8 cellular contexts compared by ENCODE assay signal in genomic region chrX:131288738-131289511, GRCh38. TPM values are rescaled to one million over a fixed set of nuclear protein-coding genes. Genes with fewer than 3 reads are reported as not detected.
DNase-seq lines count a peak whose midpoint lies in the region; ATAC-seq and TF ChIP-seq lines count a peak whose summit lies in the region.

Gene IGSF1 (minus strand): TSS chrX:131289306. CDS start chrX:131286674, 2,632 bp downstream.

- no peaks in the 10 kb centered on the region for H3K27me3 ChIP-seq in BE2C
- H3K27me3 ChIP-seq in MG63: no peaks in the 10 kb centered on the region
- no peaks in the 10 kb centered on the region for H3K27me3 ChIP-seq in muscle layer of duodenum (ENCODE audit: low read depth, low read length)

- H3K36me3 ChIP-seq in BE2C (no peaks in the 10 kb centered on the region), MG63 (no peaks in the 10 kb centered on the region), muscle layer of duodenum (ENCODE audit: control insufficient read depth in 1 of 2, insufficient read depth in 2 of 2, low read length in 2 of 2) (no peaks in the 10 kb centered on the region)

- H3K27ac ChIP-seq in muscle layer of duodenum (ENCODE audit: low read length): no peak within 1 kb of the TSS

- H3K4me3 ChIP-seq in BE2C (ENCODE audit: low read depth, low read length): peak within 1 kb of the TSS; percentile 44
- H3K4me3 ChIP-seq in MG63: no peak within 1 kb of the TSS
- H3K4me3 ChIP-seq in epithelial cell of esophagus (ENCODE audit: low read length): no peak within 1 kb of the TSS
- peak within 1 kb of the TSS; percentile 52 to 55 for H3K4me3 ChIP-seq in muscle layer of duodenum (ENCODE audit: low read depth in 1 of 2, low read length in 2 of 2)

- no peaks in the 10 kb centered on the region for H3K4me1 ChIP-seq in BE2C
- H3K4me1 ChIP-seq in muscle layer of duodenum (ENCODE audit: control insufficient read depth in 1 of 2, insufficient read depth in 2 of 2, low read length in 2 of 2): peaks cover 0 to 5% of the 10 kb centered on the region in 2 donors

- DNase-seq in BE2C: peak; percentile 31
- peak; percentile 31 for DNase-seq in MG63
- peak; percentile 0 for DNase-seq in epithelial cell of esophagus (ENCODE audit: low read depth)
- DNase-seq in GDM1 (lab: John Stamatoyannopoulos, UW): no peak
- no peak for DNase-seq in germinal center (ENCODE audit: low spot score)

- ATAC-seq in HG03571 (IDR thresholded peaks at IDR 0.05; ENCODE audit: unreplicated experiment) (no peak), HG03045 (IDR thresholded peaks at IDR 0.05; ENCODE audit: unreplicated experiment) (no peak)

- no peak for TF ChIP-seq CTCF in BE2C (IDR thresholded peaks at IDR 0.05; ENCODE audit: low read depth, low read length)
- TF ChIP-seq CTCF in epithelial cell of esophagus (IDR thresholded peaks at IDR 0.05; ENCODE audit: insufficient read depth, low read depth, low read length, missing control alignments): no peak

- H3K9me3 ChIP-seq in BE2C (no peaks in the 10 kb centered on the region), MG63 (no peaks in the 10 kb centered on the region), muscle layer of duodenum (ENCODE audit: control insufficient read depth in 1 of 2, low read length in 2 of 2) (no peaks in the 10 kb centered on the region)

RNA-seq across cellular contexts. Expression of gene IGSF1, which starts in this region (rescaled TPM):
- not detected for polyA plus RNA-seq in BE2C (2012; ENCODE audit: insufficient read depth, insufficient read length, low read depth)
- total RNA-seq in MG63 (2014; rRNA removed; shearing (Covaris generic); ENCODE audit: low replicate concordance): not detected in 2 replicates

Comparison
In these comparisons a context has a peak if more than half of its experiments do, and no peak if none do; other contexts are left out.
1. Peak in DNase-seq in MG63; RNA of the gene not detected or under 1 TPM.
2. DNase-seq: peak in BE2C (single experiment) and epithelial cell of esophagus (single experiment); none in GDM1 (single experiment) and germinal center (single experiment).
3. H3K4me3 ChIP-seq: peak in BE2C (single experiment) and muscle layer of duodenum (2 of 2); none in MG63 (single experiment) and epithelial cell of esophagus (single experiment).